1 cellular context compared by ENCODE assay signal in the genomic region with DNA sequence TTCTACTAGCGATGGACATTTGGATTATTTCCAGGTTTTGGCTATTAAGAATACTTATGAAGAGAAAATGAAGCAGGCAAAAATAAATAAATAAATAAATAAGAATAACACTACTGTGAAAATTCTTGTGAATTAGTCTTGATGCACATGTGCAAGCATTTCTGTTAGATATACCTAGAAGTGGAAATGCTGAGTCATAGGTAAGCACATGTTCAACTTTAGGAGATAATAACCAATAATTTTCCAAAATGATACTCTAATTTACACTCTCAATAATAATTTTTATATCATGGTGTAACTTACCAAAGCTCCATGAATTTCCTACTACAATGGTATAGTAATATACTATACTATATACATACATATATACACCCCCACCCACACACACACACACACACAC.
TF ChIP-seq lines count a peak whose summit lies in the region.

No MANE protein-coding gene starts in this region.

TF ChIP-seq in IMR-90, 13 proteins besides CTCF, POLR2A, EP300 and RAD21:
- no peak for TF ChIP-seq BHLHE40 (IDR thresholded peaks at IDR 0.05; ENCODE audit: low read depth, low read length)
- peak; percentile 89 for TF ChIP-seq NFE2L2 (IDR thresholded peaks at IDR 0.05; ENCODE audit: low read depth, low read length)
- TF ChIP-seq FOS (IDR thresholded peaks at IDR 0.05; ENCODE audit: low read depth, low read length) = no peak
- TF ChIP-seq MAFK (IDR thresholded peaks at IDR 0.05; ENCODE audit: low read depth, low read length) = peak; percentile 43; the same call in 1 of the 2 replicates
- TF ChIP-seq RCOR1 (IDR thresholded peaks at IDR 0.05; ENCODE audit: insufficient replicate concordance, low read length) = no peak
- TF ChIP-seq, protein P1, sequence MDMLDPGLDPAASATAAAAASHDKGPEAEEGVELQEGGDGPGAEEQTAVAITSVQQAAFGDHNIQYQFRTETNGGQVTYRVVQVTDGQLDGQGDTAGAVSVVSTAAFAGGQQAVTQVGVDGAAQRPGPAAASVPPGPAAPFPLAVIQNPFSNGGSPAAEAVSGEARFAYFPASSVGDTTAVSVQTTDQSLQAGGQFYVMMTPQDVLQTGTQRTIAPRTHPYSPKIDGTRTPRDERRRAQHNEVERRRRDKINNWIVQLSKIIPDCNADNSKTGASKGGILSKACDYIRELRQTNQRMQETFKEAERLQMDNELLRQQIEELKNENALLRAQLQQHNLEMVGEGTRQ (IDR thresholded peaks at IDR 0.05; ENCODE audit: low read depth, low read length) = no peak
- TF ChIP-seq, protein P2, sequence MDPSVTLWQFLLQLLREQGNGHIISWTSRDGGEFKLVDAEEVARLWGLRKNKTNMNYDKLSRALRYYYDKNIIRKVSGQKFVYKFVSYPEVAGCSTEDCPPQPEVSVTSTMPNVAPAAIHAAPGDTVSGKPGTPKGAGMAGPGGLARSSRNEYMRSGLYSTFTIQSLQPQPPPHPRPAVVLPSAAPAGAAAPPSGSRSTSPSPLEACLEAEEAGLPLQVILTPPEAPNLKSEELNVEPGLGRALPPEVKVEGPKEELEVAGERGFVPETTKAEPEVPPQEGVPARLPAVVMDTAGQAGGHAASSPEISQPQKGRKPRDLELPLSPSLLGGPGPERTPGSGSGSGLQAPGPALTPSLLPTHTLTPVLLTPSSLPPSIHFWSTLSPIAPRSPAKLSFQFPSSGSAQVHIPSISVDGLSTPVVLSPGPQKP (IDR thresholded peaks at IDR 0.05; ENCODE audit: borderline replicate concordance, low read depth, low read length) = no peak
- no peak for TF ChIP-seq SMC3 (IDR thresholded peaks at IDR 0.05; ENCODE audit: low read depth, low read length)
- TF ChIP-seq CEBPB (IDR thresholded peaks at IDR 0.05; ENCODE audit: low read depth, low read length) = no peak
TF ChIP-seq in IMR-90: peak in this region for 2.
